ENCODE assay signal across 11 cellular contexts in the genomic region with DNA sequence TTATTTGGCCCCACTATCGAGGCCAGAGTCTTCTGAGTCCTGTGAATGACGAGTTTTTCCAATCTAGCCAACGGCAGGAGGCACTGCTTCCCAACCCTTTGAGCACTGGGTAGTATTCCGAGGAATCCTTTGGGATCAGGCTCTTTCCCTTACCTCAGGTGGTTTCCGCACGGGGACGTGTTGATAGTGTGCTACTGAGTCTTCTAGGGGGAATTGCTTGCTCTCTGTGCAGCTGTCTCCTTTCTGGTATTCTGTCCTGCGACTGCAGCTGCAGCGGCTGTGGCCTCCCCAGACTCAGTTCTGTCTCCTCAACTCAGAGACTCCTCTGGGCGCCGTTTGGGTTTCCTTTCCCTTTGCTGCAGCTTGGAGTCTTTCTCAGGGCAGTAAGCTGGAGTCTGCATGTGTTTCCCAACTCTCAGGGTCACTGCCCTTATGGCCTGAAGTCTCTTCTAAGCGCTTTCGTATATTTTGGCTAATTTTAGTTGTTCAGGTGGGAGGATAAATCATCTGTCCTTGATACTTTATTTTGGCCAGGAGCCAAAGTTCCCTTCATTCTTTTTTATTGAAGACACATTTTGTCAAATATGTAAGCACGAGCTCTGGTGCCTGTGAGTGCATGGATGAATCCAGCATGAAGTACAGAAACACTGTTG.
DNase-seq lines count a peak whose midpoint lies in the region; ATAC-seq and TF ChIP-seq lines count a peak whose summit lies in the region.
"Had no signal": no experiment of that assay in that cellular context is flagged by ENCODE, and none has a peak within 500 bp of the region (broad histone marks: within the 10 kb centered on the region; RNA-seq: fewer than 3 reads in every experiment).

No MANE protein-coding gene starts in this region.

- H3K9me3 Mint-ChIP-seq in progenitor cell of endocrine pancreas (ENCODE audit: low read depth), result no peaks in the 10 kb centered on the region

- POLR2A ChIA-PET in IMR-90 (lab: Charles Lee; ENCODE audit: unreplicated experiment), result no interaction called here

- H2BK120ac ChIP-seq in IMR-90 (ENCODE audit: low read depth, low read length), result no peak overlapping the region

- TF ChIP-seq CTCF in IMR-90 (conservative IDR thresholded peaks at IDR 0.05; ENCODE audit: low read depth, low read length) (no peak), VCaP (conservative IDR thresholded peaks at IDR 0.05) (no peak), heart left ventricle (IDR thresholded peaks at IDR 0.05) (no peak), progenitor cell of endocrine pancreas (IDR thresholded peaks at IDR 0.05; ENCODE audit: unreplicated experiment) (no peak)

- peak overlapping the region; percentile 57 for H3K27ac Mint-ChIP-seq in progenitor cell of endocrine pancreas
- H3K27ac Mint-ChIP-seq: activated T-cell treated with anti-CD3 and anti-CD28 coated beads, Interleukin-2, amount 50 U/mL, for 72 hours had no signal

- DNase-seq in IMR-90, result no peak
- peak in 2 of 5 donors; percentile 24 to 45 for DNase-seq in heart left ventricle
- no peak for DNase-seq in progenitor cell of endocrine pancreas (ENCODE audit: low spot score, unreplicated experiment)
- DNase-seq in ecto neural progenitor cell (ENCODE audit: low spot score), result no peak
- no peak for DNase-seq in activated CD4-positive, alpha-beta T cell treated with anti-CD3 and anti-CD28 coated beads, Interleukin-2, amount 50 U/mL, for 4 hours
- no peak for DNase-seq in germinal center (ENCODE audit: low spot score)
- DNase-seq: activated T-cell treated with anti-CD3 and anti-CD28 coated beads, Interleukin-2, amount 50 U/mL, for 72 hours; lower lobe of right lung; testis had no signal

- CTCF ChIA-PET in IMR-90 (lab: Yijun Ruan, JAX), result interaction anchor here (0.8 kb wide), 1 partner anchor 15 kb away, joined by 4 read pairs; no protein-coding TSS in a partner anchor

- H4K91ac ChIP-seq in IMR-90 (ENCODE audit: insufficient read depth, low read depth, low read length), result no peak overlapping the region

- H3K4me3 Mint-ChIP-seq in progenitor cell of endocrine pancreas (ENCODE audit: low read depth), result no peak overlapping the region
- H3K4me3 Mint-ChIP-seq: activated T-cell treated with anti-CD3 and anti-CD28 coated beads, Interleukin-2, amount 50 U/mL, for 72 hours had no signal

- H2BK5ac ChIP-seq in IMR-90 (ENCODE audit: low read depth, low read length, poor library complexity, severe bottlenecking), result no peak overlapping the region

- H3K27me3 ChIP-seq in IMR-90 (ENCODE audit: control insufficient read depth, insufficient read depth, low read length), result no peaks in the 10 kb centered on the region
- no peaks in the 10 kb centered on the region for H3K27me3 ChIP-seq in heart left ventricle
- H3K27me3 ChIP-seq: testis had no signal

- WGBS in IMR-90 (ENCODE audit: extremely low coverage in 2 of 2, insufficient read length in 1 of 2), 2 experiments, result 45% methylated on average over 2 of the region's 14 CpGs; no CpG with 5 or more reads in 1 of the 2 experiments
- WGBS in heart left ventricle, 4 donors, result 49 to 54% (median 51%) methylated on average over 14 of the region's 14 CpGs

- no peak overlapping the region for H3K4ac ChIP-seq in IMR-90 (ENCODE audit: low read depth, low read length)

- H3K4me2 ChIP-seq in IMR-90 (ENCODE audit: low read depth, low read length), result 0 out of 2 replicates have a peak overlapping the region, but pooled peaks have one; percentile 8

- H3K4me3 ChIP-seq in IMR-90 (ENCODE audit: insufficient read depth, low read depth, low read length) (no peak overlapping the region), heart left ventricle (no peak overlapping the region)
- H3K4me3 ChIP-seq: lower lobe of right lung, psoas muscle, testis had no signal

- no peak overlapping the region for H2AFZ ChIP-seq in IMR-90 (replicated peaks; ENCODE audit: low read length, poor library complexity)

- in situ Hi-C loops in IMR-90 (cut with MboI; ENCODE audit: low sequenced_read_pairs), result no loop called here

- peaks cover 94% of the 10 kb centered on the region for H4K20me1 ChIP-seq in IMR-90 (ENCODE audit: insufficient read depth, low read length)

- BruUV-seq in IMR-90 (replicated peaks; lab: Mats Ljungman, UMichigan), result no TSS peak

- no peak overlapping the region for H3K56ac ChIP-seq in IMR-90 (ENCODE audit: extremely low read depth, insufficient read depth, low read length)

- H3K36me3 ChIP-seq in IMR-90 (ENCODE audit: control insufficient read depth, insufficient read depth, low read length) (peaks cover 1% of the 10 kb centered on the region; the same call in 1 of the 2 replicates), heart left ventricle (no peaks in the 10 kb centered on the region)
- H3K36me3 ChIP-seq: lower lobe of right lung had no signal

- peaks cover 38% of the 10 kb centered on the region for H3K9me1 ChIP-seq in IMR-90 (ENCODE audit: insufficient read depth, low read length)

- intact Hi-C loops in IMR-90 (cut with micrococcal nuclease), result loop anchor here (5.0 kb wide), 1 partner anchor 39 kb away; no protein-coding TSS in a partner anchor
- intact Hi-C loops in heart left ventricle (cut with DNase I), result loop anchor here in 1 of 10 donors (5.0 kb wide), 1 partner anchor 39 kb away; no protein-coding TSS in a partner anchor

- ATAC-seq in IMR-90 (ENCODE audit: low read depth) (no peak), heart left ventricle (peak in 3 of 4 donors; percentile 16 to 39 (median 34))
- ATAC-seq: activated T-cell treated with anti-CD3 and anti-CD28 coated beads, Interleukin-2, amount 50 U/mL, for 72 hours; lower lobe of right lung had no signal

- H4K5ac ChIP-seq in IMR-90 (ENCODE audit: low read depth, low read length), result no peak overlapping the region

- H3K9ac ChIP-seq in IMR-90 (ENCODE audit: low read depth, low read length), result no peak overlapping the region

- H3K79me1 ChIP-seq in IMR-90 (ENCODE audit: low read depth in 1 of 2, low read length in 2 of 2), result peaks cover 18 to 89% of the 10 kb centered on the region in 2 experiments

- no peaks in the 10 kb centered on the region for H3K27me3 Mint-ChIP-seq in progenitor cell of endocrine pancreas

- H3K9me3 ChIP-seq in IMR-90 (ENCODE audit: control insufficient read depth, insufficient read depth, low read length) (no peaks in the 10 kb centered on the region), heart left ventricle (no peaks in the 10 kb centered on the region)
- H3K9me3 ChIP-seq: lower lobe of right lung, psoas muscle, testis had no signal

- H3K4me1 ChIP-seq in IMR-90 (ENCODE audit: control insufficient read depth, insufficient read depth, low read length) (peaks cover 33% of the 10 kb centered on the region), heart left ventricle (peaks cover 9 to 89% (median 77%) of the 10 kb centered on the region in 12 donors)

- H2BK15ac ChIP-seq in IMR-90 (ENCODE audit: low read depth, low read length), result no peak overlapping the region

- dilution Hi-C loops in IMR-90 (cut with HindIII; ENCODE audit: low sequenced_read_pairs, unreplicated experiment), result no loop called here

- H3K4me1 Mint-ChIP-seq in progenitor cell of endocrine pancreas (ENCODE audit: low read depth), result peaks cover 54% of the 10 kb centered on the region

- no peak overlapping the region for H4K8ac ChIP-seq in IMR-90 (ENCODE audit: low read depth in 2 of 2, low read length in 2 of 2)

- no peak for TF ChIP-seq RAD21 in IMR-90 (IDR thresholded peaks at IDR 0.05; ENCODE audit: low read length)

- H3K27ac ChIP-seq in IMR-90 (ENCODE audit: insufficient read depth, low read length) (no peak overlapping the region), VCaP (peak overlapping the region; percentile 54), heart left ventricle (peak overlapping the region in 4 of 12 donors; percentile 0 to 42 (median 24))
- H3K27ac ChIP-seq: lower lobe of right lung, psoas muscle had no signal

- TF ChIP-seq POLR2A in IMR-90 (IDR thresholded peaks at IDR 0.05; ENCODE audit: low read depth, low read length) (no peak), heart left ventricle (IDR thresholded peaks at IDR 0.05) (no peak)

- no peak overlapping the region; the same call in none of the 2 replicates for H3K14ac ChIP-seq in IMR-90 (replicated peaks; ENCODE audit: low read depth, low read length)

- no peak overlapping the region for H2AK9ac ChIP-seq in IMR-90 (replicated peaks; ENCODE audit: low read depth, low read length, poor library complexity)

- H2AK5ac ChIP-seq in IMR-90 (ENCODE audit: low read depth, low read length), result no peak overlapping the region

- H3K23ac ChIP-seq in IMR-90 (ENCODE audit: low read depth, low read length), result peak overlapping the region; percentile 35; the same call in 1 of the 2 replicates

- no peak overlapping the region for H3K18ac ChIP-seq in IMR-90 (ENCODE audit: low read depth, low read length)

- H2BK20ac ChIP-seq in IMR-90 (ENCODE audit: low read depth, low read length), result no peak overlapping the region

- H3K36me3 Mint-ChIP-seq in progenitor cell of endocrine pancreas (ENCODE audit: insufficient read depth), result peaks cover 7% of the 10 kb centered on the region

TF ChIP-seq in IMR-90, 13 proteins besides CTCF, POLR2A, EP300 and RAD21 (continues in another document):
- TF ChIP-seq SMC3 (IDR thresholded peaks at IDR 0.05; ENCODE audit: low read depth, low read length) (no peak), MXI1 (IDR thresholded peaks at IDR 0.05; ENCODE audit: borderline replicate concordance, low read depth, low read length) (no peak), CEBPB (IDR thresholded peaks at IDR 0.05; ENCODE audit: low read depth, low read length) (no peak), BHLHE40 (IDR thresholded peaks at IDR 0.05; ENCODE audit: low read depth, low read length) (no peak), CHD1 (IDR thresholded peaks at IDR 0.05; ENCODE audit: low read depth, low read length) (no peak), MAZ (IDR thresholded peaks at IDR 0.05; ENCODE audit: borderline replicate concordance, low read depth, low read length) (no peak), FOS (IDR thresholded peaks at IDR 0.05; ENCODE audit: low read depth, low read length) (no peak), RCOR1 (IDR thresholded peaks at IDR 0.05; ENCODE audit: insufficient replicate concordance, low read length) (no peak), RFX5 (IDR thresholded peaks at IDR 0.05; ENCODE audit: low read depth, low read length) (no peak)
- TF ChIP-seq, protein P1, sequence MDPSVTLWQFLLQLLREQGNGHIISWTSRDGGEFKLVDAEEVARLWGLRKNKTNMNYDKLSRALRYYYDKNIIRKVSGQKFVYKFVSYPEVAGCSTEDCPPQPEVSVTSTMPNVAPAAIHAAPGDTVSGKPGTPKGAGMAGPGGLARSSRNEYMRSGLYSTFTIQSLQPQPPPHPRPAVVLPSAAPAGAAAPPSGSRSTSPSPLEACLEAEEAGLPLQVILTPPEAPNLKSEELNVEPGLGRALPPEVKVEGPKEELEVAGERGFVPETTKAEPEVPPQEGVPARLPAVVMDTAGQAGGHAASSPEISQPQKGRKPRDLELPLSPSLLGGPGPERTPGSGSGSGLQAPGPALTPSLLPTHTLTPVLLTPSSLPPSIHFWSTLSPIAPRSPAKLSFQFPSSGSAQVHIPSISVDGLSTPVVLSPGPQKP (IDR thresholded peaks at IDR 0.05; ENCODE audit: borderline replicate concordance, low read depth, low read length), result no peak
